8 cellular contexts compared by ENCODE assay signal in the genomic region with DNA sequence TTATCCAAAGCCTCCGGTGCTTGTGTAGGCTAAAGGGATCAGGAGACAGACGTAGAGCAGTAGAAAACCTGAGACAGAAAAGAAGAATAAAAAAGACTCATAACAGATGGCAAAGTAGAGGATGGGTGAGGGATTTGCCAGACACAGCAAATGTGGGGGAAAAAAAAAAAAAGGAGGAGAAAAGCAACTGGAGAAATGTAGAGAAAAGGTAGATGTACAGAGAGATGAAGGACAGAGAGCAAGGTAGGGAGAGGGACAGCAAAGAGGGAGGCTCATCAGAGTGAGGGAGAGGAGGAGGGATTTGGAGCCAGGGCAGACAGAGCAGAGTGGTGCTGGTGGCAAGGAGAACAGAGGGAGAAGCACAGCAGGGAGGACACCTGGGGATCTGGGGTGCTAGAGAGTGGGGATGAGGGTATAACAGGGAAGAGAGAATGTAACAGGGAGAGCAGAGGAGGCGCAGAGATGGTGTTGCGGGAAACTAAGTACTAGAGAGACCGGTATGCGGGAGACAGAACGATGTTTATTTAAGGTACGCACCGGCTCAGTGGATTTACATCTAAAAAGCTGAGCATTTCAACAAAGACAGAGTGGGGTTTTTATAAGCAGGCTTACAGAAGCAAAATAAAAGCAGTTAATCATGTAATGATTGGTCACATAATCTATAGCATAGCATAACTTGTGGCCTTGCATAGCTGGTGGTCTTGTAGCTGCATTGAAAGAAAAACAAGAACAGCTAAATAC. TPM values are rescaled to one million over a fixed set of nuclear protein-coding genes. Genes with fewer than 3 reads are reported as not detected.
DNase-seq lines count a peak whose midpoint lies in the region; ATAC-seq, FAIRE-seq and TF ChIP-seq lines count a peak whose summit lies in the region.
"Not testable (repeated sequence)": the region's sequence is repeated elsewhere in the genome, so short reads cannot be mapped to it uniquely, and the experiment has no call there.

No MANE protein-coding gene starts in this region.

- not testable (repeated sequence) for H3K14ac ChIP-seq in H1 (ENCODE audit: insufficient read length)

- H4K20me1 ChIP-seq in H1 (replicated peaks in 1 of 2; ENCODE audit: control insufficient read depth in 1 of 2, insufficient read depth in 2 of 2, low read length in 2 of 2), result not testable (repeated sequence)

- H3K4me3 ChIP-seq in BE2C (ENCODE audit: low read depth, low read length), result peak overlapping the region; percentile 83
- peak overlapping the region; percentile 56 for H3K4me3 ChIP-seq in HFF-Myc (replicated peaks; ENCODE audit: low read depth, low read length)
- peak overlapping the region; percentile 62 for H3K4me3 ChIP-seq in RWPE2 (ENCODE audit: severe bottlenecking)
- H3K4me3 ChIP-seq in H1 (ENCODE audit: extremely low read depth in 1 of 4, insufficient read depth in 2 of 4, low read depth in 3 of 4, low read length in 4 of 4), result peak overlapping the region; percentile 87 to 96 (median 89)
- peak overlapping the region; percentile 89 for H3K4me3 ChIP-seq in iPS-18c (ENCODE audit: insufficient read depth, low read depth, low read length)

- not testable (repeated sequence) for H3K79me2 ChIP-seq in H1 (ENCODE audit: control insufficient read depth in 1 of 2, insufficient read depth in 2 of 2, low read length in 2 of 2)

- peak overlapping the region; percentile 92 to 94 for H3K27ac Mint-ChIP-seq in activated naive CD4-positive, alpha-beta T cell treated with anti-CD3 and anti-CD28 coated beads, Interleukin-2, amount 50 U/mL, for 72 hours
- peak overlapping the region; percentile 90 to 93 for H3K27ac Mint-ChIP-seq in natural killer cell
- H3K27ac Mint-ChIP-seq in stimulated activated memory B cell treated with anti-CD40 and anti-IgM and Interleukin-4, amounts not matched to agents 10 μg/mL and 1 μg/mL and 100 μg/mL, for 72 hours, result peak overlapping the region; percentile 90

- H2AFZ ChIP-seq in H1 (ENCODE audit: low read length), result not testable (repeated sequence)

- H3K4me2 ChIP-seq in H1 (ENCODE audit: insufficient read depth in 1 of 2, low read depth in 2 of 2, low read length in 2 of 2), result peak overlapping the region; percentile 81 to 83

- peak overlapping the region in 1 of 4 experiments; percentile 73; a peak in 1 of 7 replicates for H3K9ac ChIP-seq in H1 (replicated peaks in 1 of 4; ENCODE audit: extremely low read depth in 1 of 4, low read depth in 3 of 4, low read length in 3 of 4)

- H3K9me3 Mint-ChIP-seq in activated naive CD4-positive, alpha-beta T cell treated with anti-CD3 and anti-CD28 coated beads, Interleukin-2, amount 50 U/mL, for 72 hours, result peaks cover 9 to 13% of the 10 kb centered on the region in 2 donors
- H3K9me3 Mint-ChIP-seq in natural killer cell; stimulated activated memory B cell treated with anti-CD40 and anti-IgM and Interleukin-4, amounts not matched to agents 10 μg/mL and 1 μg/mL and 100 μg/mL, for 72 hours: not testable (repeated sequence)

- not testable (repeated sequence) for H3K36me3 ChIP-seq in BE2C
- H3K36me3 ChIP-seq in RWPE2 (ENCODE audit: low read depth), result peaks cover 28% of the 10 kb centered on the region
- peaks cover 0 to 18% (median 1%) of the 10 kb centered on the region in 4 experiments; a peak in 3 of 8 replicates for H3K36me3 ChIP-seq in H1 (ENCODE audit: control insufficient read depth in 2 of 4, insufficient read depth in 4 of 4, low read length in 3 of 4)

- H3K4ac ChIP-seq in H1 (replicated peaks; ENCODE audit: insufficient read length, low read depth, low read length), result not testable (repeated sequence)

- not testable (repeated sequence) for H2AK5ac ChIP-seq in H1 (ENCODE audit: low read depth, low read length)

- not testable (repeated sequence) for TF ChIP-seq EP300 in H1 (IDR thresholded peaks at IDR 0.05; ENCODE audit: borderline replicate concordance in 1 of 2, low read depth in 2 of 2, low read length in 2 of 2)

- peaks cover 19% of the 10 kb centered on the region in 2 donors for H3K4me1 Mint-ChIP-seq in natural killer cell
- H3K4me1 Mint-ChIP-seq in stimulated activated memory B cell treated with anti-CD40 and anti-IgM and Interleukin-4, amounts not matched to agents 10 μg/mL and 1 μg/mL and 100 μg/mL, for 72 hours, result peaks cover 22% of the 10 kb centered on the region

- not testable (repeated sequence) for H3K4me1 ChIP-seq in BE2C; RWPE2 (ENCODE audit: insufficient read depth, poor library complexity, severe bottlenecking); H1 (replicated peaks in 1 of 4; ENCODE audit: control insufficient read depth in 3 of 4, insufficient read depth in 4 of 4, low read length in 3 of 4)

- not testable (repeated sequence) for H3K23ac ChIP-seq in H1 (ENCODE audit: insufficient read length)

- DNase-seq in BE2C; HFF-Myc (ENCODE audit: extremely low read depth, low read depth); RWPE2 (ENCODE audit: low spot score); activated naive CD4-positive, alpha-beta T cell treated with anti-CD3 and anti-CD28 coated beads, Interleukin-2, amount 50 U/mL, for 72 hours (ENCODE audit: low spot score in 2 of 2); H1 (ENCODE audit: low read depth in 1 of 2, low spot score in 2 of 2); natural killer cell: not testable (repeated sequence)

- TF ChIP-seq RAD21 in H1 (IDR thresholded peaks at IDR 0.05 in 1 of 2, conservative IDR thresholded peaks at IDR 0.05 in 1 of 2; ENCODE audit: low read depth in 2 of 2, low read length in 2 of 2), result not testable (repeated sequence)

- not testable (repeated sequence) for H2BK15ac ChIP-seq in H1 (ENCODE audit: low read length)

- not testable (repeated sequence) for H3K18ac ChIP-seq in H1 (ENCODE audit: extremely low read depth, low read length)

- peak overlapping the region; percentile 35 for H3K27ac ChIP-seq in RWPE2 (ENCODE audit: poor library complexity, severe bottlenecking)
- H3K27ac ChIP-seq in H1 (ENCODE audit: low read depth, low read length), result not testable (repeated sequence)

- not testable (repeated sequence) for H3K56ac ChIP-seq in H1 (replicated peaks; ENCODE audit: insufficient read length, low read depth, low read length)

- not testable (repeated sequence) for H2BK12ac ChIP-seq in H1 (ENCODE audit: low read depth, low read length)

- H4K5ac ChIP-seq in H1 (ENCODE audit: insufficient read length, low read depth, low read length), result not testable (repeated sequence)

- H3K9me3 ChIP-seq in BE2C; RWPE2 (ENCODE audit: severe bottlenecking); H1 (ENCODE audit: insufficient read depth in 2 of 2, low read depth in 1 of 2, low read length in 1 of 2); iPS-18c (ENCODE audit: control insufficient read depth, insufficient read depth, low read length): not testable (repeated sequence)

- peaks cover 26 to 57% of the 10 kb centered on the region in 2 donors for H3K36me3 Mint-ChIP-seq in activated naive CD4-positive, alpha-beta T cell treated with anti-CD3 and anti-CD28 coated beads, Interleukin-2, amount 50 U/mL, for 72 hours
- H3K36me3 Mint-ChIP-seq in natural killer cell, result not testable (repeated sequence)
- peaks cover 30% of the 10 kb centered on the region for H3K36me3 Mint-ChIP-seq in stimulated activated memory B cell treated with anti-CD40 and anti-IgM and Interleukin-4, amounts not matched to agents 10 μg/mL and 1 μg/mL and 100 μg/mL, for 72 hours

- not testable (repeated sequence) for H3K23me2 ChIP-seq in H1 (ENCODE audit: low read depth, low read length)

- POLR2A ChIA-PET in H1 (lab: Charles Lee; ENCODE audit: partially characterized antibody), result interaction anchor here (0.8 to 1.8 kb wide), 3 partner anchors 8 to 43 kb away, joined by 3 to 5 read pairs (median 3); no protein-coding TSS in a partner anchor

- not testable (repeated sequence) for H3K79me1 ChIP-seq in H1 (ENCODE audit: low read depth, low read length)

- H2BK5ac ChIP-seq in H1 (ENCODE audit: low read depth, low read length), result not testable (repeated sequence)

- ATAC-seq in RWPE2 (ENCODE audit: low read depth); activated naive CD4-positive, alpha-beta T cell treated with anti-CD3 and anti-CD28 coated beads, Interleukin-2, amount 50 U/mL, for 72 hours; natural killer cell; stimulated activated memory B cell treated with anti-CD40 and anti-IgM and Interleukin-4, amounts not matched to agents 10 μg/mL and 1 μg/mL and 100 μg/mL, for 72 hours: not testable (repeated sequence)

- peak overlapping the region; percentile 97 for H3K4me3 Mint-ChIP-seq in natural killer cell
- H3K4me3 Mint-ChIP-seq in stimulated activated memory B cell treated with anti-CD40 and anti-IgM and Interleukin-4, amounts not matched to agents 10 μg/mL and 1 μg/mL and 100 μg/mL, for 72 hours, result peak overlapping the region; percentile 89

- not testable (repeated sequence) for TF ChIP-seq CTCF in BE2C (IDR thresholded peaks at IDR 0.05; ENCODE audit: low read depth, low read length); HFF-Myc (IDR thresholded peaks at IDR 0.05; ENCODE audit: low read depth, low read length, missing control alignments); RWPE2 (IDR thresholded peaks at IDR 0.05; ENCODE audit: poor library complexity, severe bottlenecking); H1 (IDR thresholded peaks at IDR 0.05; ENCODE audit: control extremely low read depth in 1 of 3, insufficient read depth in 1 of 3, low read depth in 1 of 3, low read length in 3 of 3); natural killer cell (IDR thresholded peaks at IDR 0.05)

- H3K27me3 ChIP-seq in BE2C; RWPE2 (ENCODE audit: insufficient read depth, poor library complexity, severe bottlenecking); H1 (replicated peaks in 1 of 4; ENCODE audit: control insufficient read depth in 3 of 4, extremely low read depth in 1 of 4, insufficient read depth in 3 of 4, low read length in 3 of 4): not testable (repeated sequence)

- H2BK120ac ChIP-seq in H1 (replicated peaks; ENCODE audit: low read depth, low read length), result not testable (repeated sequence)

- CTCF ChIA-PET in H1 (lab: Charles Lee; ENCODE audit: partially characterized antibody), result interaction anchor here (1.8 kb wide), 1 partner anchor 200 kb away, joined by 6 read pairs; no protein-coding TSS in a partner anchor

- TF ChIP-seq POLR2A in H1 (IDR thresholded peaks at IDR 0.05; ENCODE audit: control extremely low read depth in 1 of 2, low read depth in 2 of 2, low read length in 2 of 2), result not testable (repeated sequence)

- H3K27me3 Mint-ChIP-seq in natural killer cell (ENCODE audit: low read depth in 2 of 2); stimulated activated memory B cell treated with anti-CD40 and anti-IgM and Interleukin-4, amounts not matched to agents 10 μg/mL and 1 μg/mL and 100 μg/mL, for 72 hours: not testable (repeated sequence)

- intact Hi-C loops in natural killer cell (cut with micrococcal nuclease), result loop anchor here (1.0 to 10.0 kb wide), 3 partner anchors 29 to 201 kb away; partner anchors contain the start of genes ZNF525 and ZNF665

- H4K8ac ChIP-seq in H1 (ENCODE audit: extremely low read depth, insufficient read depth, low read length), result not testable (repeated sequence)

- WGBS in H1 (ENCODE audit: extremely low coverage in 1 of 2, insufficient coverage in 1 of 2, insufficient read length in 1 of 2, insufficient replicate concordance in 2 of 2, low coverage in 1 of 2, low lambda C conversion rate in 2 of 2, missing lambda C conversion rate in 1 of 2), 2 experiments, result 11% methylated on average over 9 of the region's 9 CpGs; no CpG with 5 or more reads in 1 of the 2 experiments

- H2BK20ac ChIP-seq in H1 (ENCODE audit: low read length), result not testable (repeated sequence)

- FAIRE-seq in H1 (lab: Jason Lieb, UNC), result not testable (repeated sequence)

- H4K91ac ChIP-seq in H1 (replicated peaks; ENCODE audit: insufficient read length, low read length), result not testable (repeated sequence)

RNA-seq across cellular contexts. Expression of gene ZNF765, which starts 1.1 kb away (rescaled TPM):
- polyA plus RNA-seq in BE2C (2012; ENCODE audit: insufficient read depth, insufficient read length, low read depth), result 1.3 TPM
- 10 to 100 TPM; 10.1 to 11.7 TPM for total RNA-seq in activated naive CD4-positive, alpha-beta T cell treated with anti-CD3 and anti-CD28 coated beads, Interleukin-2, amount 50 U/mL, for 72 hours
- 21.0 and 22.3 TPM in 2 replicates for total RNA-seq in H1 (2021; fragmentation: NEBNext Ultra II Directional; extraction: Animal tissue kit (Norgen Biotek cat#: 25700))
- 4.5 and 5.4 TPM in 2 replicates for polyA plus RNA-seq in H1 (2011; rRNA removed)
- polyA plus RNA-seq in H1 (2011; cell fraction: cytosol; rRNA removed), result 8.0 TPM
- 26.3 TPM for polyA plus RNA-seq in H1 (2011; cell fraction: nucleus; rRNA removed)
- polyA plus RNA-seq in H1 (2012, experiment 1 of 2), result 6.6 to 10.1 TPM (median 7.8 TPM) in 4 replicates
- polyA plus RNA-seq in H1 (2012, experiment 2 of 2), result 0.45 TPM
- 9.4 TPM for polyA plus RNA-seq in H1 (2013, experiment 1 of 2)
- polyA plus RNA-seq in H1 (2013, experiment 2 of 2), result 8.1 TPM
- 25.2 and 33.7 TPM in 2 replicates for polyA minus RNA-seq in H1 (2011; rRNA and poly(A)+ RNA removed)
- 11.4 TPM for polyA minus RNA-seq in H1 (2011; cell fraction: cytosol; rRNA and poly(A)+ RNA removed)
- 58.5 TPM for polyA minus RNA-seq in H1 (2011; cell fraction: nucleus; rRNA and poly(A)+ RNA removed)
- total RNA-seq in natural killer cell, result 10 to 100 TPM in 2 of 3 donors, 1 to 10 TPM in 1; 8.5 to 16.4 (median 11.8) TPM

RNA-seq across cellular contexts. Expression of gene ZNF525, which starts 30.5 kb away (rescaled TPM):
- polyA plus RNA-seq in BE2C (2012; ENCODE audit: insufficient read depth, insufficient read length, low read depth), result 0.46 TPM
- 10 to 100 TPM; 19.3 to 27.4 TPM for total RNA-seq in activated naive CD4-positive, alpha-beta T cell treated with anti-CD3 and anti-CD28 coated beads, Interleukin-2, amount 50 U/mL, for 72 hours
- 58.0 and 63.4 TPM in 2 replicates for total RNA-seq in H1 (2021; fragmentation: NEBNext Ultra II Directional; extraction: Animal tissue kit (Norgen Biotek cat#: 25700))
- polyA plus RNA-seq in H1 (2011; rRNA removed), result 5.1 and 8.2 TPM in 2 replicates
- polyA plus RNA-seq in H1 (2011; cell fraction: cytosol; rRNA removed), result 12.0 TPM
- 14.0 TPM for polyA plus RNA-seq in H1 (2011; cell fraction: nucleus; rRNA removed)
- polyA plus RNA-seq in H1 (2012, experiment 1 of 2), result 14.6 to 28.4 TPM (median 18.9 TPM) in 4 replicates
- polyA plus RNA-seq in H1 (2012, experiment 2 of 2), result 2.4 TPM
- 29.8 TPM for polyA plus RNA-seq in H1 (2013, experiment 1 of 2)
- polyA plus RNA-seq in H1 (2013, experiment 2 of 2), result 26.6 TPM
- 49.4 and 53.6 TPM in 2 replicates for polyA minus RNA-seq in H1 (2011; rRNA and poly(A)+ RNA removed)
- polyA minus RNA-seq in H1 (2011; cell fraction: cytosol; rRNA and poly(A)+ RNA removed), result 21.4 TPM
- 117 TPM for polyA minus RNA-seq in H1 (2011; cell fraction: nucleus; rRNA and poly(A)+ RNA removed)
- 10 to 100 TPM; 20.7 to 27.0 (median 21.8) TPM for total RNA-seq in natural killer cell

RNA-seq across cellular contexts. Expression of gene ZNF761, which starts 35.8 kb away (rescaled TPM):
- polyA plus RNA-seq in BE2C (2012; ENCODE audit: insufficient read depth, insufficient read length, low read depth), result 2.3 TPM
- total RNA-seq in activated naive CD4-positive, alpha-beta T cell treated with anti-CD3 and anti-CD28 coated beads, Interleukin-2, amount 50 U/mL, for 72 hours, result 10 to 100 TPM in 1 of 2 donors, 1 to 10 TPM in 1; 9.5 to 14.3 TPM
- total RNA-seq in H1 (2021; fragmentation: NEBNext Ultra II Directional; extraction: Animal tissue kit (Norgen Biotek cat#: 25700)), result 24.2 and 25.1 TPM in 2 replicates
- 10.8 and 11.1 TPM in 2 replicates for polyA plus RNA-seq in H1 (2011; rRNA removed)
- 17.4 TPM for polyA plus RNA-seq in H1 (2011; cell fraction: cytosol; rRNA removed)
- polyA plus RNA-seq in H1 (2011; cell fraction: nucleus; rRNA removed), result 12.9 TPM
- polyA plus RNA-seq in H1 (2012, experiment 1 of 2), result 12.3 to 21.4 TPM (median 13.6 TPM) in 4 replicates
- 1.3 TPM for polyA plus RNA-seq in H1 (2012, experiment 2 of 2)
- 17.3 TPM for polyA plus RNA-seq in H1 (2013, experiment 1 of 2)
- 16.9 TPM for polyA plus RNA-seq in H1 (2013, experiment 2 of 2)
- 23.7 and 33.8 TPM in 2 replicates for polyA minus RNA-seq in H1 (2011; rRNA and poly(A)+ RNA removed)
- polyA minus RNA-seq in H1 (2011; cell fraction: cytosol; rRNA and poly(A)+ RNA removed), result 17.1 TPM
- polyA minus RNA-seq in H1 (2011; cell fraction: nucleus; rRNA and poly(A)+ RNA removed), result 36.3 TPM
- 1 to 10 TPM; 6.8 to 8.9 (median 8.5) TPM for total RNA-seq in natural killer cell
